ENCODE assay signal across 7 cellular contexts in genomic region chr6:107517274-107517673, GRCh38. TPM values are rescaled to one million over a fixed set of nuclear protein-coding genes. Genes with fewer than 3 reads are reported as not detected.
"Had no signal": no experiment of that assay in that cellular context is flagged by ENCODE, and none has a peak within 500 bp of the region (broad histone marks: within the 10 kb centered on the region; RNA-seq: fewer than 3 reads in every experiment).

No MANE protein-coding gene starts in this region.

- FAIRE-seq: HTR-8/SVneo, K562 had no signal

- H3K4me2 ChIP-seq: KMS-11 had no signal

- H3K9ac ChIP-seq: KMS-11 had no signal

- DNase-seq: IMR-90, KBM-7, KG1 had no signal

- ATAC-seq: K562 had no signal

- H3K27ac ChIP-seq: HL-60, KMS-11 had no signal

- H3K4me3 ChIP-seq: K562 had no signal

RNA-seq across cellular contexts. Expression of gene SOBP, which starts 27.4 kb away (rescaled TPM):
- polyA plus RNA-seq: K562 had no signal
